ENCODE assay signal across 20 cellular contexts in the genomic region with DNA sequence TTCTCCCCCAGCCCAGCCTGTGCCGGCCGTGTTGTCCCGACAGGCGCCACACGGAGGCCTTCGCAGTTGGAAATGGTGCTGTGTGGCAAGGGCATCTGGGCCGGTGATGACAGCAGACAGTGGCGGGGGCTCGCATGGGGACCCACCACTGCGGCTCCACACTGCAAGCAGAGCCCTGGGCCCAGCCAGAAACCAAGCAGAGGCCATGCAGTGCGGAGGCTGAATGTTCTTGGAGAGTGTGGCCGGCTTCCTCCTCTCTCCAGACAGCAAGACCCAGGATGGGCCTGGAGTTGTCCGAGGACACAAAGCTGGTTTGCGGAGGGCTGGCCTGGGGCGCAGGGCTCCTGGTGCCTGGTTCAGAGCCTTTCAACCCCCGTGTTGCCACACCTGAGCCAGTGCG.
"Had no signal": no experiment of that assay in that cellular context is flagged by ENCODE, and none has a peak within 500 bp of the region (broad histone marks: within the 10 kb centered on the region; RNA-seq: fewer than 3 reads in every experiment).

No MANE protein-coding gene starts in this region.

- H3K27ac ChIP-seq: skin epidermis, spleen, thoracic aorta, transverse colon, vagina had no signal

- H3K4me3 Mint-ChIP-seq: effector memory CD8-positive, alpha-beta T cell; memory B cell; mesothelial cell of epicardium; naive B cell; natural killer cell treated with Interleukin-12 subunit alpha and Interleukin-12 subunit beta and Interleukin-15 and Interleukin-18, amount 100 ng/mL, for 72 hours; neural crest cell; stimulated activated naive B cell treated with anti-CD40 and anti-IgM and Interleukin-4, amounts not matched to agents 10 μg/mL and 1 μg/mL and 100 μg/mL, for 72 hours; stimulated activated naive CD8-positive, alpha-beta T cell treated with anti-CD3 and anti-CD28 coated beads, Interleukin-15, Interleukin-2, amounts not matched to agents 100 ng/mL and 50 ng/mL, for 24 hours had no signal

- H3K36me3 ChIP-seq: pancreas, spleen, thoracic aorta, transverse colon, vagina had no signal

- H3K36me3 Mint-ChIP-seq: memory B cell; mesothelial cell of epicardium; naive B cell; natural killer cell treated with Interleukin-12 subunit alpha and Interleukin-12 subunit beta and Interleukin-15 and Interleukin-18, amount 100 ng/mL, for 72 hours; stimulated activated naive B cell treated with anti-CD40 and anti-IgM and Interleukin-4, amounts not matched to agents 10 μg/mL and 1 μg/mL and 100 μg/mL, for 72 hours had no signal

- H3K27me3 Mint-ChIP-seq: natural killer cell treated with Interleukin-12 subunit alpha and Interleukin-12 subunit beta and Interleukin-15 and Interleukin-18, amount 100 ng/mL, for 72 hours; stimulated activated naive CD8-positive, alpha-beta T cell treated with anti-CD3 and anti-CD28 coated beads, Interleukin-15, Interleukin-2, amounts not matched to agents 100 ng/mL and 50 ng/mL, for 24 hours had no signal

- H3K9me3 ChIP-seq: mucosa of descending colon, pancreas, thoracic aorta, transverse colon, vagina had no signal

- ATAC-seq: effector memory CD8-positive, alpha-beta T cell; mucosa of descending colon; natural killer cell treated with Interleukin-12 subunit alpha and Interleukin-12 subunit beta and Interleukin-15 and Interleukin-18, amount 100 ng/mL, for 72 hours; stimulated activated naive B cell treated with anti-CD40 and anti-IgM and Interleukin-4, amounts not matched to agents 10 μg/mL and 1 μg/mL and 100 μg/mL, for 72 hours had no signal

- H3K4me3 ChIP-seq: lung, mucosa of descending colon, pancreas, skin epidermis, spleen, thoracic aorta, transverse colon, vagina had no signal

- DNase-seq: cerebellar nuclear complex; cortex of kidney; effector memory CD8-positive, alpha-beta T cell; head of caudate nucleus; mucosa of descending colon; naive B cell; retina; spleen; stimulated activated naive B cell treated with anti-CD40 and anti-IgM and Interleukin-4, amounts not matched to agents 10 μg/mL and 1 μg/mL and 100 μg/mL, for 72 hours; transverse colon had no signal

- H3K27me3 ChIP-seq: pancreas, spleen, transverse colon, vagina had no signal

- H3K4me1 ChIP-seq: transverse colon had no signal

- H3K9me3 Mint-ChIP-seq: natural killer cell treated with Interleukin-12 subunit alpha and Interleukin-12 subunit beta and Interleukin-15 and Interleukin-18, amount 100 ng/mL, for 72 hours; neural crest cell; stimulated activated naive CD8-positive, alpha-beta T cell treated with anti-CD3 and anti-CD28 coated beads, Interleukin-15, Interleukin-2, amounts not matched to agents 100 ng/mL and 50 ng/mL, for 24 hours had no signal

- H3K27ac Mint-ChIP-seq: effector memory CD8-positive, alpha-beta T cell; memory B cell; mesothelial cell of epicardium; natural killer cell treated with Interleukin-12 subunit alpha and Interleukin-12 subunit beta and Interleukin-15 and Interleukin-18, amount 100 ng/mL, for 72 hours; stimulated activated naive B cell treated with anti-CD40 and anti-IgM and Interleukin-4, amounts not matched to agents 10 μg/mL and 1 μg/mL and 100 μg/mL, for 72 hours; stimulated activated naive CD8-positive, alpha-beta T cell treated with anti-CD3 and anti-CD28 coated beads, Interleukin-15, Interleukin-2, amounts not matched to agents 100 ng/mL and 50 ng/mL, for 24 hours had no signal
